ENCODE assay signal across 10 cellular contexts in genomic region chr7:82729172-82730030, GRCh38.
DNase-seq lines count a peak whose midpoint lies in the region; ATAC-seq and TF ChIP-seq lines count a peak whose summit lies in the region.
"Had no signal": no experiment of that assay in that cellular context is flagged by ENCODE, and none has a peak within 500 bp of the region (broad histone marks: within the 10 kb centered on the region; RNA-seq: fewer than 3 reads in every experiment).

No MANE protein-coding gene starts in this region.

- H3K4me1 ChIP-seq in DOHH2 (ENCODE audit: control insufficient read depth, low read length), result no peaks in the 10 kb centered on the region
- H3K4me1 ChIP-seq: SJSA1 had no signal

- no peaks in the 10 kb centered on the region for H3F3A ChIP-seq in DOHH2 (ENCODE audit: control insufficient read depth, insufficient read depth)

- ATAC-seq in sciatic nerve, result no peak
- ATAC-seq: naive thymus-derived CD8-positive, alpha-beta T cell had no signal

- H3K79me2 ChIP-seq in DOHH2 (ENCODE audit: control insufficient read depth, low read length), result no peaks in the 10 kb centered on the region

- H3K36me3 ChIP-seq in DOHH2 (ENCODE audit: control insufficient read depth, low read length), result no peaks in the 10 kb centered on the region
- H3K36me3 ChIP-seq: SJSA1 had no signal

- H3K4me3 ChIP-seq in DOHH2 (ENCODE audit: low read length), result no peak overlapping the region
- H3K4me3 ChIP-seq: SJSA1 had no signal

- no peaks in the 10 kb centered on the region for H3K27me3 ChIP-seq in DOHH2 (ENCODE audit: control insufficient read depth, low read length)
- H3K27me3 ChIP-seq: SJSA1 had no signal

- no peaks in the 10 kb centered on the region for H3K9me3 ChIP-seq in DOHH2 (ENCODE audit: control insufficient read depth, insufficient read depth, low read length)
- H3K9me3 ChIP-seq: SJSA1 had no signal

- peak; percentile 45 for DNase-seq in LoVo (ENCODE audit: low spot score)
- peak; percentile 15 for DNase-seq in SKM-1 (lab: John Stamatoyannopoulos, UW; ENCODE audit: unreplicated experiment)
- peak; percentile 37 for DNase-seq in glomerular endothelial cell (ENCODE audit: extremely low read depth, low read depth, low spot score)
- no peak for DNase-seq in sciatic nerve (ENCODE audit: low spot score)
- no peak for DNase-seq in retina
- DNase-seq in activated T-cell treated with anti-CD3 and anti-CD28 coated beads, Interleukin-2, amount 50 U/mL, for 48 hours, result no peak
- DNase-seq in stimulated activated CD4-positive, alpha-beta T cell treated with anti-CD3 and anti-CD28 coated beads, Interleukin-2, amount 100 ng/mL, for 24 hours, result no peak

- no peaks in the 10 kb centered on the region for H4K20me1 ChIP-seq in DOHH2 (ENCODE audit: control insufficient read depth, insufficient read depth, low read depth, low read length)

- intact Hi-C loops in sciatic nerve (cut with DNase I), result no loop called here

- TF ChIP-seq CTCF in DOHH2 (IDR thresholded peaks at IDR 0.05; ENCODE audit: low read depth, low read length, poor library complexity, severe bottlenecking), result peak; percentile 63

- H3K27ac ChIP-seq in DOHH2 (ENCODE audit: low read depth, low read length), result no peak overlapping the region
- H3K27ac ChIP-seq: SJSA1 had no signal

- H3K9me2 ChIP-seq in DOHH2 (replicated peaks; ENCODE audit: control insufficient read depth, low read length), result no peaks in the 10 kb centered on the region

- no peak overlapping the region for H3K4me2 ChIP-seq in DOHH2 (ENCODE audit: low read length)

Comparison
In these comparisons a context has a peak if more than half of its experiments do, and no peak if none do; other contexts are left out.
1. DNase-seq: peak in LoVo (single experiment), SKM-1 (single experiment) and glomerular endothelial cell (single experiment); none in sciatic nerve (single experiment), retina (single experiment), activated T-cell treated with anti-CD3 and anti-CD28 coated beads, Interleukin-2, amount 50 U/mL, for 48 hours (0 of 2) and stimulated activated CD4-positive, alpha-beta T cell treated with anti-CD3 and anti-CD28 coated beads, Interleukin-2, amount 100 ng/mL, for 24 hours (0 of 2).